In the genomic region with DNA sequence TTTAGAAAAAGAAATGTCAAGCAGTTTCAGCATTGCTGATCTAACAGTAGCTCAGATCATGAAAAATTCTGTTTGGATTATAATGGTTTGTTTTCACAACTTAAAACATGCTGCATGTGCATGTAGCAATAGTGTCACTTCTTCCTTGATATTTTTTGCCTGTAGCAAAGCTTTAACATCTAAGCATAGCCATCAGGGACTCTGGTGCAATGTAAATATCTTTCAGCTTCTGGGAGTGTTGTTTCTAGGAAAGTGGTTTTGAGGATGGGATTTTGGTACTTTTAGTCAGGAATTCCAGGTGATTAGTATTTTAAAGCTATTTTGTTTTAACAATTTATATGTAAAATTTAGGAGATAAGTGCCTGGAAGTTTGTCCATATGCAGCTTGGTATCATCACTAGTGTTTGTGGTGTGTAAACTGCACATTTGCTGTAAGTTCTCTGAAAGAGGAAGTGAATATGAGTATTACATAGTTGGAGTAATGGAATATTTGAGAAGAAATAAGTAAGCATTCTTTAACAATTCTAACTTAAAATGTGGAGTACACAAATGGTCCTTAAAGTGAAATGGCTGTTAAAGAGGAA, we compare ENCODE assay signal across 8 cellular contexts. TPM values are rescaled to one million over a fixed set of nuclear protein-coding genes. Genes with fewer than 3 reads are reported as not detected.
DNase-seq lines count a peak whose midpoint lies in the region; ATAC-seq and TF ChIP-seq lines count a peak whose summit lies in the region.

No MANE protein-coding gene starts in this region.

- H3K36me3 ChIP-seq in ACC112 (ENCODE audit: insufficient read depth, low read length): no peaks in the 10 kb centered on the region
- H3K36me3 ChIP-seq in HUES48 (ENCODE audit: control insufficient read depth, insufficient read depth, low read length): no peaks in the 10 kb centered on the region
- no peaks in the 10 kb centered on the region for H3K36me3 ChIP-seq in lower lobe of right lung
- no peaks in the 10 kb centered on the region for H3K36me3 ChIP-seq in vagina

- H3K4me1 ChIP-seq in ACC112 (ENCODE audit: control insufficient read depth, insufficient read depth, low read length, unreplicated experiment): peaks cover 21% of the 10 kb centered on the region
- H3K4me1 ChIP-seq in HUES48 (ENCODE audit: control insufficient read depth, insufficient read depth, low read length): peaks cover 12% of the 10 kb centered on the region; the same call in 1 of the 2 replicates
- H3K4me1 ChIP-seq in lower lobe of right lung: peaks cover 69% of the 10 kb centered on the region
- peaks cover 74% of the 10 kb centered on the region for H3K4me1 ChIP-seq in vagina

- peak overlapping the region; percentile 98 for H3K4me3 Mint-ChIP-seq in activated naive CD8-positive, alpha-beta T cell treated with anti-CD3 and anti-CD28 coated beads, Interleukin-2, amount 50 U/mL, for 24 hours

- H3K27ac ChIP-seq in ACC112 (ENCODE audit: low read depth, low read length) (peak overlapping the region; percentile 0; the same call in 1 of the 2 replicates), HUES48 (ENCODE audit: low read depth, low read length) (no peak overlapping the region), lower lobe of right lung (peak overlapping the region; percentile 97), vagina (peak overlapping the region; percentile 99)

- H3K27ac Mint-ChIP-seq in activated naive CD8-positive, alpha-beta T cell treated with anti-CD3 and anti-CD28 coated beads, Interleukin-2, amount 50 U/mL, for 24 hours: peak overlapping the region; percentile 61

- ATAC-seq in activated naive CD8-positive, alpha-beta T cell treated with anti-CD3 and anti-CD28 coated beads, Interleukin-2, amount 50 U/mL, for 24 hours: no peak
- ATAC-seq in lower lobe of right lung (no peak), GM21526 (IDR thresholded peaks at IDR 0.05; ENCODE audit: low FRiP score, unreplicated experiment) (no peak)

- H3K4me3 ChIP-seq in ACC112 (ENCODE audit: low read depth, low read length) (peak overlapping the region; percentile 96), HUES48 (ENCODE audit: low read depth, low read length) (peak overlapping the region; percentile 96), lower lobe of right lung (peak overlapping the region; percentile 98), vagina (peak overlapping the region; percentile 74 to 99)

- no peak for TF ChIP-seq CTCF in lower lobe of right lung (IDR thresholded peaks at IDR 0.05)
- no peak for TF ChIP-seq CTCF in vagina (IDR thresholded peaks at IDR 0.05)

- no peak overlapping the region for H3K9ac ChIP-seq in HUES48 (ENCODE audit: low read depth, low read length)

- intact Hi-C loops in lower lobe of right lung (cut with DNase I): no loop called here
- intact Hi-C loops in vagina (cut with DNase I): no loop called here

- TF ChIP-seq POLR2A in vagina (IDR thresholded peaks at IDR 0.05): no peak

- peaks cover 61% of the 10 kb centered on the region for H3K4me1 Mint-ChIP-seq in activated naive CD8-positive, alpha-beta T cell treated with anti-CD3 and anti-CD28 coated beads, Interleukin-2, amount 50 U/mL, for 24 hours

- no peaks in the 10 kb centered on the region for H3K27me3 Mint-ChIP-seq in activated naive CD8-positive, alpha-beta T cell treated with anti-CD3 and anti-CD28 coated beads, Interleukin-2, amount 50 U/mL, for 24 hours

- H3K36me3 Mint-ChIP-seq in activated naive CD8-positive, alpha-beta T cell treated with anti-CD3 and anti-CD28 coated beads, Interleukin-2, amount 50 U/mL, for 24 hours (ENCODE audit: low read depth): peaks cover 14% of the 10 kb centered on the region

- H3K27me3 ChIP-seq in ACC112 (ENCODE audit: insufficient read depth, low read length): no peaks in the 10 kb centered on the region
- no peaks in the 10 kb centered on the region for H3K27me3 ChIP-seq in HUES48 (ENCODE audit: control insufficient read depth, insufficient read depth, low read length)
- H3K27me3 ChIP-seq in lower lobe of right lung (ENCODE audit: low read depth): no peaks in the 10 kb centered on the region
- H3K27me3 ChIP-seq in vagina: no peaks in the 10 kb centered on the region

- DNase-seq in activated naive CD8-positive, alpha-beta T cell treated with anti-CD3 and anti-CD28 coated beads, Interleukin-2, amount 50 U/mL, for 24 hours: no peak
- DNase-seq in lower lobe of right lung (no peak), vagina (ENCODE audit: extremely low spot score in 2 of 2) (no peak), glomerular visceral epithelial cell (ENCODE audit: extremely low spot score) (no peak), DMS114 treated with DMSO at 0.1 percent for 48 hours (lab: John Stamatoyannopoulos, UW; ENCODE audit: unreplicated experiment) (no peak)

- H3K9me3 ChIP-seq in HUES48 (ENCODE audit: control insufficient read depth, insufficient read depth, low read length): no peaks in the 10 kb centered on the region
- no peaks in the 10 kb centered on the region for H3K9me3 ChIP-seq in lower lobe of right lung
- no peaks in the 10 kb centered on the region for H3K9me3 ChIP-seq in vagina

- H2AFZ ChIP-seq in ACC112 (ENCODE audit: low read length, unreplicated experiment): no peak overlapping the region

- no peaks in the 10 kb centered on the region for H3K9me3 Mint-ChIP-seq in activated naive CD8-positive, alpha-beta T cell treated with anti-CD3 and anti-CD28 coated beads, Interleukin-2, amount 50 U/mL, for 24 hours

- H3K79me2 ChIP-seq in ACC112 (ENCODE audit: control insufficient read depth, insufficient read depth, low read length, unreplicated experiment): peaks cover 84% of the 10 kb centered on the region

RNA-seq across cellular contexts. Expression of a gene that starts 1.9 kb away (rescaled TPM):
- total RNA-seq in lower lobe of right lung: 26.8 TPM
- total RNA-seq in vagina: 11.3 TPM
